11 cellular contexts compared by ENCODE assay signal in the genomic region with DNA sequence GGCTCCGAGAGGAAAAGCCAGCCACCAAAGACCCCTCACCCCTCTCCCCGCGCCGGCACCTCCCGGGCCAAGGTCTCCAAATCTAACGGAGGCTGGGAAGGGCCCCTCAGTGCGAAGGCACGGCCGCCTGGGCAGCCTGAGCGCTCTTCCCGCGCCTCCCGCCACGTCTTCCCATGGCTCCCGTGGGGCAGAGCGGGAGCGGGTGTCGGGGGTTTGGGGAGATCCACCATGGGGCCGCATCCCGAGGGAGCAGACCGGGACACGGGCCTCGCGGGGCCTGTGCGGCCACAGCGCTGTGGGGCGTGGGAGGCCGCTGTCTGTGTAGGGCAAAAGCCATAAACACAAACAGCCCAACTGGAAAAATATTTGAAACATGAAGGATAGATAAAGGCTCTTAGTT.
"Had no signal": no experiment of that assay in that cellular context is flagged by ENCODE, and none has a peak within 500 bp of the region (broad histone marks: within the 10 kb centered on the region; RNA-seq: fewer than 3 reads in every experiment).

No MANE protein-coding gene starts in this region.

- H3K27me3 ChIP-seq: foreskin keratinocyte had no signal

- H3K27ac ChIP-seq: foreskin keratinocyte, neutrophil had no signal

- ATAC-seq: foreskin keratinocyte had no signal

- H3K4me1 ChIP-seq: foreskin keratinocyte had no signal

- DNase-seq: dermis blood vessel endothelial cell; endodermal cell; erythroblast; foreskin keratinocyte; mesendoderm; naive B cell; small intestine; stimulated activated CD4-positive, alpha-beta T cell treated with anti-CD3 and anti-CD28 coated beads, Interleukin-2, amount 100 ng/mL, for 48 hours; stimulated activated naive CD4-positive, alpha-beta T cell treated with Interleukin-2 at 50 U/mL for 16 hours; trophoblast cell had no signal

- H3K9me3 ChIP-seq: neutrophil had no signal

- H3K36me3 ChIP-seq: neutrophil had no signal
